In the genomic region with DNA sequence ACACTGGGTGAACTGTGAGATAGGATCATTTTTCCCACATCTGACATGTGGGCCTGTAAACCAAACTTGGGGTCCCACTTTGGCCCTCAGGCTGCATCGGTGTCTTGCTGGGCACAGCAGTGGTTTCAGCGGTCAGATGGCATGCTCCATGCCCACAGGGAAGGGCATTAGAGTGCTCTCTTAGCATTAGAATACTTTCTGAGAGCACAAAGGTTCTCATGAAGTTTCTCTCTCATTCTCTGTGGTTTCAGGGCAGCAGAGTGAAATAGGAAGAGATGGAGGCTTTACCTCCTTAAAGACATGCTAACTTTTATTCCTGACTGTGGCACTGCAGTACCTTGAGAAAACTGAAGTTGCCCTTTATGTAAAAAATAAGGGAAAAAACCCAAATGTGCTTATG, we compare ENCODE assay signal across 33 cellular contexts. TPM values are rescaled to one million over a fixed set of nuclear protein-coding genes. Genes with fewer than 3 reads are reported as not detected.
"Had no signal": no experiment of that assay in that cellular context is flagged by ENCODE, and none has a peak within 500 bp of the region (broad histone marks: within the 10 kb centered on the region; RNA-seq: fewer than 3 reads in every experiment).

No MANE protein-coding gene starts in this region.

- H3K9me3 ChIP-seq: ascending aorta, colonic mucosa, esophagus squamous epithelium, heart right ventricle, left lung, lower lobe of right lung, right atrium auricular region, thyroid gland, upper lobe of left lung, vagina had no signal

- H3K36me3 ChIP-seq: ascending aorta, cardiac muscle cell, colonic mucosa, esophagus squamous epithelium, heart right ventricle, left lung, lower lobe of right lung, right atrium auricular region, thyroid gland, upper lobe of left lung, vagina had no signal

- H3K27me3 Mint-ChIP-seq: activated CD4-positive, alpha-beta T cell treated with anti-CD3 and anti-CD28 coated beads for 36 hours; activated naive CD4-positive, alpha-beta T cell treated with anti-CD3 and anti-CD28 coated beads, Interleukin-2, amount 10 ng/mL, durations not matched to agents 7 days and 5 days; stimulated activated naive CD8-positive, alpha-beta T cell treated with anti-CD3 and anti-CD28 coated beads, Interleukin-15, amount 100 ng/mL, for 72 hours had no signal

- H3K4me3 Mint-ChIP-seq: activated CD4-positive, alpha-beta T cell treated with anti-CD3 and anti-CD28 coated beads for 36 hours; activated naive CD4-positive, alpha-beta T cell treated with anti-CD3 and anti-CD28 coated beads, Interleukin-2, amount 10 ng/mL, durations not matched to agents 7 days and 5 days; activated naive CD8-positive, alpha-beta T cell treated with anti-CD3 and anti-CD28 coated beads, Interleukin-2, amount 10 ng/mL, durations not matched to agents 7 days and 5 days; brain; naive thymus-derived CD8-positive, alpha-beta T cell; neural crest cell; stimulated activated memory B cell treated with anti-CD40 and anti-IgM and Interleukin-4, amounts not matched to agents 10 μg/mL and 1 μg/mL and 100 μg/mL, for 72 hours; stimulated activated naive CD8-positive, alpha-beta T cell treated with anti-CD3 and anti-CD28 coated beads, Interleukin-15, amount 100 ng/mL, for 72 hours had no signal

- DNase-seq: activated CD4-positive, alpha-beta T cell treated with anti-CD3 and anti-CD28 coated beads for 36 hours; activated CD4-positive, alpha-beta T cell treated with anti-CD3 and anti-CD28 coated beads, Interleukin-2, amount 50 U/mL, for 4 hours; activated CD4-positive, CD25-positive, alpha-beta regulatory T cell; activated effector memory CD4-positive, alpha-beta T cell treated with anti-CD3 and anti-CD28 coated beads, Interleukin-2, amount 50 U/mL, for 16 hours; activated naive CD4-positive, alpha-beta T cell treated with anti-CD3 and anti-CD28 coated beads, Interleukin-2, amount 10 ng/mL, durations not matched to agents 7 days and 5 days; activated naive CD8-positive, alpha-beta T cell treated with anti-CD3 and anti-CD28 coated beads, Interleukin-2, amount 10 ng/mL, durations not matched to agents 7 days and 5 days; cerebellar nuclear complex; colonic mucosa; effector CD8-positive, alpha-beta T cell; esophagus squamous epithelium; foreskin melanocyte; heart right ventricle; left lung; lower lobe of right lung; mesenchymal stem cell; naive thymus-derived CD8-positive, alpha-beta T cell; nucleus accumbens; stimulated activated CD4-positive, alpha-beta T cell treated with anti-CD3 and anti-CD28 coated beads, Interleukin-1b, Interleukin-23, amount 100 ng/mL, for 48 hours; stimulated activated CD4-positive, alpha-beta T cell treated with anti-CD3 and anti-CD28 coated beads, Interleukin-4, amount 100 ng/mL, for 4 hours; stimulated activated CD8-positive, alpha-beta memory T cell treated with anti-CD3 and anti-CD28 coated beads, Interleukin-4, amount 100 ng/mL, for 48 hours; stimulated activated naive CD8-positive, alpha-beta T cell treated with anti-CD3 and anti-CD28 coated beads, Interleukin-15, amount 100 ng/mL, for 72 hours; thyroid gland; upper lobe of left lung had no signal

- H3K4me1 Mint-ChIP-seq: activated CD4-positive, alpha-beta T cell treated with anti-CD3 and anti-CD28 coated beads for 36 hours; activated naive CD4-positive, alpha-beta T cell treated with anti-CD3 and anti-CD28 coated beads, Interleukin-2, amount 10 ng/mL, durations not matched to agents 7 days and 5 days; activated naive CD8-positive, alpha-beta T cell treated with anti-CD3 and anti-CD28 coated beads, Interleukin-2, amount 10 ng/mL, durations not matched to agents 7 days and 5 days; brain; naive thymus-derived CD8-positive, alpha-beta T cell; neural crest cell; stimulated activated memory B cell treated with anti-CD40 and anti-IgM and Interleukin-4, amounts not matched to agents 10 μg/mL and 1 μg/mL and 100 μg/mL, for 72 hours; stimulated activated naive CD8-positive, alpha-beta T cell treated with anti-CD3 and anti-CD28 coated beads, Interleukin-15, amount 100 ng/mL, for 72 hours had no signal

- H3K4me3 ChIP-seq: ascending aorta, cardiac muscle cell, colonic mucosa, esophagus squamous epithelium, heart right ventricle, left lung, lower lobe of right lung, right atrium auricular region, smooth muscle cell, thyroid gland, upper lobe of left lung, vagina had no signal

- H3K27ac ChIP-seq: ascending aorta, cardiac muscle cell, colonic mucosa, epithelial cell of prostate, esophagus squamous epithelium, heart right ventricle, left lung, lower lobe of right lung, parathyroid adenoma, right atrium auricular region, thyroid gland, upper lobe of left lung, vagina had no signal

- H3K27ac Mint-ChIP-seq: activated CD4-positive, alpha-beta T cell treated with anti-CD3 and anti-CD28 coated beads for 36 hours; activated naive CD4-positive, alpha-beta T cell treated with anti-CD3 and anti-CD28 coated beads, Interleukin-2, amount 10 ng/mL, durations not matched to agents 7 days and 5 days; activated naive CD8-positive, alpha-beta T cell treated with anti-CD3 and anti-CD28 coated beads, Interleukin-2, amount 10 ng/mL, durations not matched to agents 7 days and 5 days; brain; naive thymus-derived CD8-positive, alpha-beta T cell; stimulated activated memory B cell treated with anti-CD40 and anti-IgM and Interleukin-4, amounts not matched to agents 10 μg/mL and 1 μg/mL and 100 μg/mL, for 72 hours; stimulated activated naive CD8-positive, alpha-beta T cell treated with anti-CD3 and anti-CD28 coated beads, Interleukin-15, amount 100 ng/mL, for 72 hours had no signal

- H3K9me3 Mint-ChIP-seq: activated naive CD4-positive, alpha-beta T cell treated with anti-CD3 and anti-CD28 coated beads, Interleukin-2, amount 10 ng/mL, durations not matched to agents 7 days and 5 days; brain; neural crest cell; stimulated activated naive CD8-positive, alpha-beta T cell treated with anti-CD3 and anti-CD28 coated beads, Interleukin-15, amount 100 ng/mL, for 72 hours had no signal

- H3K4me1 ChIP-seq: ascending aorta, colonic mucosa, esophagus squamous epithelium, heart right ventricle, left lung, lower lobe of right lung, parathyroid adenoma, right atrium auricular region, thyroid gland, upper lobe of left lung, vagina had no signal

- ATAC-seq: activated CD4-positive, alpha-beta T cell treated with anti-CD3 and anti-CD28 coated beads for 36 hours; heart right ventricle; left lung; lower lobe of right lung; naive thymus-derived CD8-positive, alpha-beta T cell; stimulated activated memory B cell treated with anti-CD40 and anti-IgM and Interleukin-4, amounts not matched to agents 10 μg/mL and 1 μg/mL and 100 μg/mL, for 72 hours; stimulated activated naive CD8-positive, alpha-beta T cell treated with anti-CD3 and anti-CD28 coated beads, Interleukin-15, amount 100 ng/mL, for 72 hours had no signal

- H3K27me3 ChIP-seq: ascending aorta, cardiac muscle cell, colonic mucosa, heart right ventricle, left lung, right atrium auricular region, thyroid gland, upper lobe of left lung, vagina had no signal

- H3K36me3 Mint-ChIP-seq: activated naive CD4-positive, alpha-beta T cell treated with anti-CD3 and anti-CD28 coated beads, Interleukin-2, amount 10 ng/mL, durations not matched to agents 7 days and 5 days; activated naive CD8-positive, alpha-beta T cell treated with anti-CD3 and anti-CD28 coated beads, Interleukin-2, amount 10 ng/mL, durations not matched to agents 7 days and 5 days; brain; naive thymus-derived CD8-positive, alpha-beta T cell; stimulated activated memory B cell treated with anti-CD40 and anti-IgM and Interleukin-4, amounts not matched to agents 10 μg/mL and 1 μg/mL and 100 μg/mL, for 72 hours had no signal

RNA-seq across cellular contexts. Expression of a gene that starts 36.6 kb away (rescaled TPM):
- total RNA-seq: activated CD4-positive, alpha-beta T cell treated with anti-CD3 and anti-CD28 coated beads for 36 hours; neural crest cell had no signal
